ENCODE assay signal across 1 cellular context in the genomic region with DNA sequence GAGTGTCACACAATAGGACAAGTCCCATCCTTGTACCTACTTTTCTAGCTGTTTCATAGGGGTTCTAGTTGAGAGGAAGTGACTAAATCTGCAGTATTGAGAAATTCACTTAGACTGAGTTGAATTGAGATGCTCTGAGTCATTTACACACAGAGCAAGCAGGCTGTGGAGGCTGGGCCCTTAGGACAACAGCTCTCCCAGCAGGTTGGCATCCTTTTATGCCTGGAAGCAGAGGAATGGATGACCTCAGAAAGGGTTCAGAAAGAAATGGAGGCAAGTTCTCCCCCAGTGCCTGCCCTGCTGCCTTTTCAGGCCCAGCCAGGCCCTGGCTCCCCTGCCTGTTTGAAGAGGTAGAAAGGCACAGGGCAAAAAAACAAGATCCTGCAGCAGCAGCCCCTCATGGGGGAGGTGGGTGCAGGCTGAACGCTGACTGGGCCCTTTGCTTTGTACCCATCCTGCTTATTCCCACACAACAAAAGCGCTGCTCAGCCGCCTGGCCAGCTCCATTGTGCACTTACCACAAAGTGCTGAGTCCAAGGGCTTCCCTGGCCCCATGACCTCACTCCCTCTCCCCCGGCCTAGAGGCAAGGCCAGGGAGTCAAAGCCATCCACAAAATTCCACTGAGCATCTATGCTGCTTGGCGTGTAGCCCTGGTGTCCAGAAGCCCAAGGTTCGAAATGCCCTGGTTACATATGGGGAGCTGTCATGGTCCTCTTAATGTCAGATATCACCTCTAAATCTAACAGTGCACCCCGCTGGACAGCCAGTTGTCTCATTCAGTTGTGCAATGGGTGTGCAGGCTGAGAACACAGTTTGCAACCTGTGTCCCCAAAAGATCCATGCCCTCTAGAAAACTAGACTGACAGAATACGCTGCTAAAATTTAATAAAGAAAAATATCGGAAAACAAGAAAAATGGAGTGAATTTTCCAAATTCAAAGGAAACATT.
TF ChIP-seq lines count a peak whose summit lies in the region.

No MANE protein-coding gene starts in this region.

TF ChIP-seq in SK-N-SH, 30 proteins besides CTCF, POLR2A, EP300 and RAD21 (continued from another document):
- TF ChIP-seq, protein P1, sequence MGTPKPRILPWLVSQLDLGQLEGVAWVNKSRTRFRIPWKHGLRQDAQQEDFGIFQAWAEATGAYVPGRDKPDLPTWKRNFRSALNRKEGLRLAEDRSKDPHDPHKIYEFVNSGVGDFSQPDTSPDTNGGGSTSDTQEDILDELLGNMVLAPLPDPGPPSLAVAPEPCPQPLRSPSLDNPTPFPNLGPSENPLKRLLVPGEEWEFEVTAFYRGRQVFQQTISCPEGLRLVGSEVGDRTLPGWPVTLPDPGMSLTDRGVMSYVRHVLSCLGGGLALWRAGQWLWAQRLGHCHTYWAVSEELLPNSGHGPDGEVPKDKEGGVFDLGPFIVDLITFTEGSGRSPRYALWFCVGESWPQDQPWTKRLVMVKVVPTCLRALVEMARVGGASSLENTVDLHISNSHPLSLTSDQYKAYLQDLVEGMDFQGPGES (IDR thresholded peaks at IDR 0.05; ENCODE audit: low read depth, low read length): no peak
- TF ChIP-seq POLR2AphosphoS5 (IDR thresholded peaks at IDR 0.05; ENCODE audit: low read depth, low read length) (peak; percentile 68), TEAD4 (IDR thresholded peaks at IDR 0.05; ENCODE audit: borderline replicate concordance, insufficient read depth) (no peak), NRF1 (IDR thresholded peaks at IDR 0.05; ENCODE audit: low read depth, low read length) (no peak), SMC3 (IDR thresholded peaks at IDR 0.05; ENCODE audit: low read depth, low read length) (no peak), FOXM1 (IDR thresholded peaks at IDR 0.05; ENCODE audit: low read depth) (no peak), TCF12 (IDR thresholded peaks at IDR 0.05) (peak; percentile 80), GABPA (IDR thresholded peaks at IDR 0.05; ENCODE audit: low read depth) (peak; percentile 21; the same call in 1 of the 2 replicates), NFIC (IDR thresholded peaks at IDR 0.05; ENCODE audit: borderline replicate concordance) (peak; percentile 66; the same call in 1 of the 2 replicates), JUND (IDR thresholded peaks at IDR 0.05) (peak; percentile 92), FOXJ3 (CRISPR knock-in tag; IDR thresholded peaks at IDR 0.05) (no peak), GATA2 (CRISPR knock-in tag; IDR thresholded peaks at IDR 0.05) (no peak), MEF2A (IDR thresholded peaks at IDR 0.05; ENCODE audit: borderline replicate concordance, low read depth) (no peak), ELF1 (IDR thresholded peaks at IDR 0.05) (no peak), RFX5 (IDR thresholded peaks at IDR 0.05; ENCODE audit: low read length) (no peak), CHD2 (IDR thresholded peaks at IDR 0.05; ENCODE audit: low read length, partially characterized antibody) (no peak)
- TF ChIP-seq, protein P2, sequence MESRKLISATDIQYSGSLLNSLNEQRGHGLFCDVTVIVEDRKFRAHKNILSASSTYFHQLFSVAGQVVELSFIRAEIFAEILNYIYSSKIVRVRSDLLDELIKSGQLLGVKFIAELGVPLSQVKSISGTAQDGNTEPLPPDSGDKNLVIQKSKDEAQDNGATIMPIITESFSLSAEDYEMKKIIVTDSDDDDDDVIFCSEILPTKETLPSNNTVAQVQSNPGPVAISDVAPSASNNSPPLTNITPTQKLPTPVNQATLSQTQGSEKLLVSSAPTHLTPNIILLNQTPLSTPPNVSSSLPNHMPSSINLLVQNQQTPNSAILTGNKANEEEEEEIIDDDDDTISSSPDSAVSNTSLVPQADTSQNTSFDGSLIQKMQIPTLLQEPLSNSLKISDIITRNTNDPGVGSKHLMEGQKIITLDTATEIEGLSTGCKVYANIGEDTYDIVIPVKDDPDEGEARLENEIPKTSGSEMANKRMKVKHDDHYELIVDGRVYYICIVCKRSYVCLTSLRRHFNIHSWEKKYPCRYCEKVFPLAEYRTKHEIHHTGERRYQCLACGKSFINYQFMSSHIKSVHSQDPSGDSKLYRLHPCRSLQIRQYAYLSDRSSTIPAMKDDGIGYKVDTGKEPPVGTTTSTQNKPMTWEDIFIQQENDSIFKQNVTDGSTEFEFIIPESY (IDR thresholded peaks at IDR 0.05; ENCODE audit: borderline replicate concordance, low read depth): no peak
- TF ChIP-seq, protein P3, sequence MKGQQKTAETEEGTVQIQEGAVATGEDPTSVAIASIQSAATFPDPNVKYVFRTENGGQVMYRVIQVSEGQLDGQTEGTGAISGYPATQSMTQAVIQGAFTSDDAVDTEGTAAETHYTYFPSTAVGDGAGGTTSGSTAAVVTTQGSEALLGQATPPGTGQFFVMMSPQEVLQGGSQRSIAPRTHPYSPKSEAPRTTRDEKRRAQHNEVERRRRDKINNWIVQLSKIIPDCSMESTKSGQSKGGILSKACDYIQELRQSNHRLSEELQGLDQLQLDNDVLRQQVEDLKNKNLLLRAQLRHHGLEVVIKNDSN (IDR thresholded peaks at IDR 0.05; ENCODE audit: borderline replicate concordance, low read depth): no peak
